ENCODE assay signal across 1 cellular context in the genomic region with DNA sequence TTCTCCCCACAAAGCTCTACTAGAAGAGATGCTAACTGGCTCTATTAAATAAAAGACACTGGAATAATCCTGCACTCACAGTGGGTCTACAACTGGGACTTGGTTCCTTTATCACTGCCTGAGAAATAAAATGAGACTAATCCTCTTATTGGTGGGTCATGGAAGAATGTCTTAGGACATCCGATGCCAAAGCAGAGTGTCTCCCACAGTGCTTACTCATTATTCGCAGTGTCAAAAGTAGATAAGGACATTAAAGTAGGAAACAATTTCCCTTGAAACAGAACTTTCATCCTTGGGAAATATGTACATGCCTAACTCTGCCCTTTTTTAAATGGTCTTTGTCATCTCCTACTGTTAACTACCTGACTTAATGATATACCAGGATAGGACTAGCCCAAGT.
TF ChIP-seq lines count a peak whose summit lies in the region.

No MANE protein-coding gene starts in this region.

TF ChIP-seq in HEK293, 187 proteins besides CTCF, POLR2A, EP300 and RAD21 (continued from another document):
- TF ChIP-seq, protein P1, sequence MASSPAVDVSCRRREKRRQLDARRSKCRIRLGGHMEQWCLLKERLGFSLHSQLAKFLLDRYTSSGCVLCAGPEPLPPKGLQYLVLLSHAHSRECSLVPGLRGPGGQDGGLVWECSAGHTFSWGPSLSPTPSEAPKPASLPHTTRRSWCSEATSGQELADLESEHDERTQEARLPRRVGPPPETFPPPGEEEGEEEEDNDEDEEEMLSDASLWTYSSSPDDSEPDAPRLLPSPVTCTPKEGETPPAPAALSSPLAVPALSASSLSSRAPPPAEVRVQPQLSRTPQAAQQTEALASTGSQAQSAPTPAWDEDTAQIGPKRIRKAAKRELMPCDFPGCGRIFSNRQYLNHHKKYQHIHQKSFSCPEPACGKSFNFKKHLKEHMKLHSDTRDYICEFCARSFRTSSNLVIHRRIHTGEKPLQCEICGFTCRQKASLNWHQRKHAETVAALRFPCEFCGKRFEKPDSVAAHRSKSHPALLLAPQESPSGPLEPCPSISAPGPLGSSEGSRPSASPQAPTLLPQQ (tag by site-specific recombination; IDR thresholded peaks at IDR 0.05), result peak; percentile 94
- no peak for TF ChIP-seq SETDB1 (IDR thresholded peaks at IDR 0.05; ENCODE audit: insufficient read length, low read length)
- peak; percentile 62 for TF ChIP-seq GLIS1 (tag by site-specific recombination; IDR thresholded peaks at IDR 0.05)
- TF ChIP-seq ZNF248 (tag by site-specific recombination; IDR thresholded peaks at IDR 0.05), result no peak
- no peak for TF ChIP-seq ZNF558 (tag by site-specific recombination; IDR thresholded peaks at IDR 0.05)
- TF ChIP-seq, protein P2, sequence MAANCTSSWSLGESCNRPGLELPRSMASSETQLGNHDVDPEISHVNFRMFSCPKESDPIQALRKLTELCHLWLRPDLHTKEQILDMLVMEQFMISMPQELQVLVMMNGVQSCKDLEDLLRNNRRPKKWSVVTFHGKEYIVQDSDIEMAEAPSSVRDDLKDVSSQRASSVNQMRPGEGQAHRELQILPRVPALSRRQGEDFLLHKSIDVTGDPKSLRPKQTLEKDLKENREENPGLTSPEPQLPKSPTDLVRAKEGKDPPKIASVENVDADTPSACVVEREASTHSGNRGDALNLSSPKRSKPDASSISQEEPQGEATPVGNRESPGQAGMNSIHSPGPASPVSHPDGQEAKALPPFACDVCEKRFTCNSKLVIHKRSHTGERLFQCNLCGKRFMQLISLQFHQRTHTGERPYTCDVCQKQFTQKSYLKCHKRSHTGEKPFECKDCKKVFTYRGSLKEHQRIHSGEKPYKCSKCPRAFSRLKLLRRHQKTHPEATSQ (tag by site-specific recombination; IDR thresholded peaks at IDR 0.05), result no peak
- TF ChIP-seq, protein P3, sequence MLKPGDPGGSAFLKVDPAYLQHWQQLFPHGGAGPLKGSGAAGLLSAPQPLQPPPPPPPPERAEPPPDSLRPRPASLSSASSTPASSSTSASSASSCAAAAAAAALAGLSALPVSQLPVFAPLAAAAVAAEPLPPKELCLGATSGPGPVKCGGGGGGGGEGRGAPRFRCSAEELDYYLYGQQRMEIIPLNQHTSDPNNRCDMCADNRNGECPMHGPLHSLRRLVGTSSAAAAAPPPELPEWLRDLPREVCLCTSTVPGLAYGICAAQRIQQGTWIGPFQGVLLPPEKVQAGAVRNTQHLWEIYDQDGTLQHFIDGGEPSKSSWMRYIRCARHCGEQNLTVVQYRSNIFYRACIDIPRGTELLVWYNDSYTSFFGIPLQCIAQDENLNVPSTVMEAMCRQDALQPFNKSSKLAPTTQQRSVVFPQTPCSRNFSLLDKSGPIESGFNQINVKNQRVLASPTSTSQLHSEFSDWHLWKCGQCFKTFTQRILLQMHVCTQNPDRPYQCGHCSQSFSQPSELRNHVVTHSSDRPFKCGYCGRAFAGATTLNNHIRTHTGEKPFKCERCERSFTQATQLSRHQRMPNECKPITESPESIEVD (tag by site-specific recombination; IDR thresholded peaks at IDR 0.05), result peak; percentile 10; the same call in 1 of the 2 replicates
- TF ChIP-seq, protein P4, sequence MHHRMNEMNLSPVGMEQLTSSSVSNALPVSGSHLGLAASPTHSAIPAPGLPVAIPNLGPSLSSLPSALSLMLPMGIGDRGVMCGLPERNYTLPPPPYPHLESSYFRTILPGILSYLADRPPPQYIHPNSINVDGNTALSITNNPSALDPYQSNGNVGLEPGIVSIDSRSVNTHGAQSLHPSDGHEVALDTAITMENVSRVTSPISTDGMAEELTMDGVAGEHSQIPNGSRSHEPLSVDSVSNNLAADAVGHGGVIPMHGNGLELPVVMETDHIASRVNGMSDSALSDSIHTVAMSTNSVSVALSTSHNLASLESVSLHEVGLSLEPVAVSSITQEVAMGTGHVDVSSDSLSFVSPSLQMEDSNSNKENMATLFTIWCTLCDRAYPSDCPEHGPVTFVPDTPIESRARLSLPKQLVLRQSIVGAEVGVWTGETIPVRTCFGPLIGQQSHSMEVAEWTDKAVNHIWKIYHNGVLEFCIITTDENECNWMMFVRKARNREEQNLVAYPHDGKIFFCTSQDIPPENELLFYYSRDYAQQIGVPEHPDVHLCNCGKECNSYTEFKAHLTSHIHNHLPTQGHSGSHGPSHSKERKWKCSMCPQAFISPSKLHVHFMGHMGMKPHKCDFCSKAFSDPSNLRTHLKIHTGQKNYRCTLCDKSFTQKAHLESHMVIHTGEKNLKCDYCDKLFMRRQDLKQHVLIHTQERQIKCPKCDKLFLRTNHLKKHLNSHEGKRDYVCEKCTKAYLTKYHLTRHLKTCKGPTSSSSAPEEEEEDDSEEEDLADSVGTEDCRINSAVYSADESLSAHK (tag by site-specific recombination; IDR thresholded peaks at IDR 0.05), result 0 out of 2 replicates have a peak, but pooled peaks have one; percentile 23
- no peak for TF ChIP-seq ZNF623 (tag by site-specific recombination; IDR thresholded peaks at IDR 0.05)
- TF ChIP-seq, protein P5, sequence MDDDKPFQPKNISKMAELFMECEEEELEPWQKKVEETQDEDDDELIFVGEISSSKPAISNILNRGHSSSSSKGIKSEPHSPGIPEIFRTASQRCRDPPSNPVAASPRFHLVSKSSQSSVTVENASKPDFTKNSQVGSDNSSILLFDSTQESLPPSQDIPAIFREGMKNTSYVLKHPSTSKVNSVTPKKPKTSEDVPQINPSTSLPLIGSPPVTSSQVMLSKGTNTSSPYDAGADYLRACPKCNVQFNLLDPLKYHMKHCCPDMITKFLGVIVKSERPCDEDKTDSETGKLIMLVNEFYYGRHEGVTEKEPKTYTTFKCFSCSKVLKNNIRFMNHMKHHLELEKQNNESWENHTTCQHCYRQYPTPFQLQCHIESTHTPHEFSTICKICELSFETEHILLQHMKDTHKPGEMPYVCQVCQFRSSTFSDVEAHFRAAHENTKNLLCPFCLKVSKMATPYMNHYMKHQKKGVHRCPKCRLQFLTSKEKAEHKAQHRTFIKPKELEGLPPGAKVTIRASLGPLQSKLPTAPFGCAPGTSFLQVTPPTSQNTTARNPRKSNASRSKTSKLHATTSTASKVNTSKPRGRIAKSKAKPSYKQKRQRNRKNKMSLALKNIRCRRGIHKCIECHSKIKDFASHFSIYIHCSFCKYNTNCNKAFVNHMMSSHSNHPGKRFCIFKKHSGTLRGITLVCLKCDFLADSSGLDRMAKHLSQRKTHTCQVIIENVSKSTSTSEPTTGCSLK (tag by site-specific recombination; IDR thresholded peaks at IDR 0.05), result no peak
- TF ChIP-seq, protein P6, sequence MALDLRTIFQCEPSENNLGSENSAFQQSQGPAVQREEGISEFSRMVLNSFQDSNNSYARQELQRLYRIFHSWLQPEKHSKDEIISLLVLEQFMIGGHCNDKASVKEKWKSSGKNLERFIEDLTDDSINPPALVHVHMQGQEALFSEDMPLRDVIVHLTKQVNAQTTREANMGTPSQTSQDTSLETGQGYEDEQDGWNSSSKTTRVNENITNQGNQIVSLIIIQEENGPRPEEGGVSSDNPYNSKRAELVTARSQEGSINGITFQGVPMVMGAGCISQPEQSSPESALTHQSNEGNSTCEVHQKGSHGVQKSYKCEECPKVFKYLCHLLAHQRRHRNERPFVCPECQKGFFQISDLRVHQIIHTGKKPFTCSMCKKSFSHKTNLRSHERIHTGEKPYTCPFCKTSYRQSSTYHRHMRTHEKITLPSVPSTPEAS (tag by site-specific recombination; IDR thresholded peaks at IDR 0.05), result no peak
- TF ChIP-seq SP3 (tag by site-specific recombination; IDR thresholded peaks at IDR 0.05), result no peak
- TF ChIP-seq ZBTB17 (tag by site-specific recombination; IDR thresholded peaks at IDR 0.05), result no peak
- TF ChIP-seq ZFP69B (tag by site-specific recombination; IDR thresholded peaks at IDR 0.05), result peak; percentile 72; the same call in 1 of the 2 replicates
- TF ChIP-seq ZNF266 (tag by site-specific recombination; IDR thresholded peaks at IDR 0.05; ENCODE audit: low read depth), result no peak
